2 cellular contexts compared by ENCODE assay signal in the genomic region with DNA sequence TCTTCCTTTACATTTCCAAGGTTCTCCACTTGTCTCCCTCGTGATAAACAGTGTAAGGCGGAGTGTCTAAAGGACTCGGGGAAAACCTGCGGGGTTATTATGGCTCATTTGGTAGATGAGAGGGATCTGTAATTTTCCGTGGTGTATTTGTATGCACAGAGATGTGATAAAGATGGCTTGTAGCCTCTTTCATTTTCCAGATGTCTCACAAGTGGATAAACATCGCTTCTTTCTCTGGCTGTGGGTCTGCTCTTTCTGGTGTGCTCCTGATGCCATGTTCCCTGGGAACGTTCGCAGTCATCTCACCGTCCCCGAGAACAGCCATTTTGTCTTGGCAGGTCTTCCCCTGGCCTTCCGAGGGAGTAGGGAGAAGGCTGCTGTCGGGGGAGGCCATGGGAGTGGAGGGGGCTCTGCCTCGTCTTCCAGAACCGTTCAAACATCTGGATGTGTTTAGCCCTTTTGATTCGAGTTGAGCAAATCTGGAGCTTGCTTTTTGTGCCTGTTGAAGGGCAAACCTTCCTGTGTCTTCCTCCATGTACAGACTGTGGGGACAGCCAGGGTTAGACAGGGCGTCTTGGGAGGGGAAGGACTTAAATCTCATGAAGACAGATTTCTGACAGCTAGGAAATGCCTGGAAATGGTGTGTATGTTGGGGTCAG.
TF ChIP-seq lines count a peak whose summit lies in the region.

No MANE protein-coding gene starts in this region.

TF ChIP-seq in IMR-90, 13 proteins besides CTCF, POLR2A, EP300 and RAD21:
- TF ChIP-seq CHD1 (IDR thresholded peaks at IDR 0.05; ENCODE audit: low read depth, low read length): no peak
- no peak for TF ChIP-seq BHLHE40 (IDR thresholded peaks at IDR 0.05; ENCODE audit: low read depth, low read length)
- TF ChIP-seq MAZ (IDR thresholded peaks at IDR 0.05; ENCODE audit: borderline replicate concordance, low read depth, low read length): no peak
- TF ChIP-seq MXI1 (IDR thresholded peaks at IDR 0.05; ENCODE audit: borderline replicate concordance, low read depth, low read length): no peak
- TF ChIP-seq, protein P1, sequence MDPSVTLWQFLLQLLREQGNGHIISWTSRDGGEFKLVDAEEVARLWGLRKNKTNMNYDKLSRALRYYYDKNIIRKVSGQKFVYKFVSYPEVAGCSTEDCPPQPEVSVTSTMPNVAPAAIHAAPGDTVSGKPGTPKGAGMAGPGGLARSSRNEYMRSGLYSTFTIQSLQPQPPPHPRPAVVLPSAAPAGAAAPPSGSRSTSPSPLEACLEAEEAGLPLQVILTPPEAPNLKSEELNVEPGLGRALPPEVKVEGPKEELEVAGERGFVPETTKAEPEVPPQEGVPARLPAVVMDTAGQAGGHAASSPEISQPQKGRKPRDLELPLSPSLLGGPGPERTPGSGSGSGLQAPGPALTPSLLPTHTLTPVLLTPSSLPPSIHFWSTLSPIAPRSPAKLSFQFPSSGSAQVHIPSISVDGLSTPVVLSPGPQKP (IDR thresholded peaks at IDR 0.05; ENCODE audit: borderline replicate concordance, low read depth, low read length): no peak
- TF ChIP-seq FOS (IDR thresholded peaks at IDR 0.05; ENCODE audit: low read depth, low read length): no peak
- TF ChIP-seq RCOR1 (IDR thresholded peaks at IDR 0.05; ENCODE audit: insufficient replicate concordance, low read length): no peak
- no peak for TF ChIP-seq CEBPB (IDR thresholded peaks at IDR 0.05; ENCODE audit: low read depth, low read length)
- TF ChIP-seq NFE2L2 (IDR thresholded peaks at IDR 0.05; ENCODE audit: low read depth, low read length): no peak
- no peak for TF ChIP-seq SMC3 (IDR thresholded peaks at IDR 0.05; ENCODE audit: low read depth, low read length)
- no peak for TF ChIP-seq RFX5 (IDR thresholded peaks at IDR 0.05; ENCODE audit: low read depth, low read length)
- TF ChIP-seq MAFK (IDR thresholded peaks at IDR 0.05; ENCODE audit: low read depth, low read length): no peak
- TF ChIP-seq, protein P2, sequence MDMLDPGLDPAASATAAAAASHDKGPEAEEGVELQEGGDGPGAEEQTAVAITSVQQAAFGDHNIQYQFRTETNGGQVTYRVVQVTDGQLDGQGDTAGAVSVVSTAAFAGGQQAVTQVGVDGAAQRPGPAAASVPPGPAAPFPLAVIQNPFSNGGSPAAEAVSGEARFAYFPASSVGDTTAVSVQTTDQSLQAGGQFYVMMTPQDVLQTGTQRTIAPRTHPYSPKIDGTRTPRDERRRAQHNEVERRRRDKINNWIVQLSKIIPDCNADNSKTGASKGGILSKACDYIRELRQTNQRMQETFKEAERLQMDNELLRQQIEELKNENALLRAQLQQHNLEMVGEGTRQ (IDR thresholded peaks at IDR 0.05; ENCODE audit: low read depth, low read length): no peak

TF ChIP-seq in HepG2, 621 proteins besides CTCF, POLR2A, EP300 and RAD21:
- TF ChIP-seq GTF3A (CRISPR knock-in tag; conservative IDR thresholded peaks at IDR 0.05) (no peak), ZNF17 (CRISPR knock-in tag; IDR thresholded peaks at IDR 0.05) (no peak), JDP2 (CRISPR knock-in tag; IDR thresholded peaks at IDR 0.05; ENCODE audit: borderline replicate concordance) (no peak), ZFP36 (IDR thresholded peaks at IDR 0.05; ENCODE audit: borderline replicate concordance, low read depth, low read length, partially characterized antibody) (no peak)
